In genomic region chr17:67491009-67491677, GRCh38 we compare ENCODE assay signal across 9 cellular contexts.
DNase-seq lines count a peak whose midpoint lies in the region; ATAC-seq, FAIRE-seq and TF ChIP-seq lines count a peak whose summit lies in the region.
"Had no signal": no experiment of that assay in that cellular context is flagged by ENCODE, and none has a peak within 500 bp of the region (broad histone marks: within the 10 kb centered on the region; RNA-seq: fewer than 3 reads in every experiment).

No MANE protein-coding gene starts in this region.

- peaks cover 59% of the 10 kb centered on the region for H3K4me1 Mint-ChIP-seq in activated CD8-positive, alpha-beta memory T cell treated with anti-CD3 and anti-CD28 coated beads, Interleukin-2, amount 10 ng/mL, durations not matched to agents 7 days and 5 days

- H3K4me2 ChIP-seq in osteoblast (ENCODE audit: insufficient read depth, low read length): peak overlapping the region; percentile 91

- H3K36me3 ChIP-seq in WERI-Rb-1 (no peaks in the 10 kb centered on the region), osteoblast (ENCODE audit: insufficient read depth, low read length) (no peaks in the 10 kb centered on the region)

- H3K27ac ChIP-seq in WERI-Rb-1 (no peak overlapping the region), osteoblast (ENCODE audit: low read depth, low read length) (peak overlapping the region; percentile 91)

- no peaks in the 10 kb centered on the region for H3K9me3 Mint-ChIP-seq in activated CD8-positive, alpha-beta memory T cell treated with anti-CD3 and anti-CD28 coated beads, Interleukin-2, amount 10 ng/mL, durations not matched to agents 7 days and 5 days (ENCODE audit: low read depth)

- TF ChIP-seq CTCF in WERI-Rb-1 (IDR thresholded peaks at IDR 0.05; ENCODE audit: low read depth, low read length) (0 out of 2 replicates have a peak, but pooled peaks have one; percentile 6), osteoblast (IDR thresholded peaks at IDR 0.05; ENCODE audit: extremely low read depth, low read depth, low read length) (no peak)

- no peak for TF ChIP-seq POLR2A in GM12891 (IDR thresholded peaks at IDR 0.05; ENCODE audit: low read depth, low read length)

- peaks cover 2% of the 10 kb centered on the region for H3K9me3 ChIP-seq in WERI-Rb-1 (ENCODE audit: severe bottlenecking)
- no peaks in the 10 kb centered on the region for H3K9me3 ChIP-seq in osteoblast (ENCODE audit: low read depth, low read length)

- H3K27me3 Mint-ChIP-seq in activated CD8-positive, alpha-beta memory T cell treated with anti-CD3 and anti-CD28 coated beads, Interleukin-2, amount 10 ng/mL, durations not matched to agents 7 days and 5 days: no peaks in the 10 kb centered on the region

- no peak overlapping the region for H2AFZ ChIP-seq in osteoblast (ENCODE audit: low read length)

- peaks cover 7% of the 10 kb centered on the region for H3K79me2 ChIP-seq in osteoblast (ENCODE audit: insufficient read depth, low read length)

- peaks cover 10% of the 10 kb centered on the region for H3K36me3 Mint-ChIP-seq in activated CD8-positive, alpha-beta memory T cell treated with anti-CD3 and anti-CD28 coated beads, Interleukin-2, amount 10 ng/mL, durations not matched to agents 7 days and 5 days

- peak overlapping the region; percentile 18 for H3K27ac Mint-ChIP-seq in activated CD8-positive, alpha-beta memory T cell treated with anti-CD3 and anti-CD28 coated beads, Interleukin-2, amount 10 ng/mL, durations not matched to agents 7 days and 5 days

- H3K4me1 ChIP-seq in osteoblast (ENCODE audit: insufficient read depth, low read length): peaks cover 34% of the 10 kb centered on the region

- H3K4me3 Mint-ChIP-seq in activated CD8-positive, alpha-beta memory T cell treated with anti-CD3 and anti-CD28 coated beads, Interleukin-2, amount 10 ng/mL, durations not matched to agents 7 days and 5 days: no peak overlapping the region

- no peak for FAIRE-seq in GM12891 (lab: Jason Lieb, UNC)
- FAIRE-seq: G401.6 had no signal

- CTCF ChIA-PET in activated CD8-positive, alpha-beta memory T cell treated with anti-CD3 and anti-CD28 coated beads, Interleukin-2, amount 10 ng/mL, durations not matched to agents 7 days and 5 days (lab: Charles Lee): interaction anchor here (1.0 to 2.3 kb wide), 6 partner anchors 9 to 102 kb away, joined by 3 to 9 read pairs (median 3); no protein-coding TSS in a partner anchor

- H3K27me3 ChIP-seq in WERI-Rb-1 (ENCODE audit: insufficient read depth, low read depth, severe bottlenecking) (no peaks in the 10 kb centered on the region), osteoblast (ENCODE audit: insufficient read depth, low read length) (no peaks in the 10 kb centered on the region)

- H3K4me3 ChIP-seq in WERI-Rb-1 (ENCODE audit: low read depth, low read length) (peak overlapping the region; percentile 11), osteoblast (ENCODE audit: insufficient read depth, low read length) (peak overlapping the region; percentile 68)

- DNase-seq in activated CD8-positive, alpha-beta memory T cell treated with anti-CD3 and anti-CD28 coated beads, Interleukin-2, amount 10 ng/mL, durations not matched to agents 7 days and 5 days: no peak
- no peak for DNase-seq in activated CD8-positive, alpha-beta memory T cell treated with anti-CD3 and anti-CD28 coated beads, Interleukin-2, amount 50 U/mL, for 4 hours
- DNase-seq in WERI-Rb-1: peak; percentile 74
- peak; percentile 93 for DNase-seq in glomerular visceral epithelial cell (ENCODE audit: extremely low spot score)
- peak; percentile 95 for DNase-seq in osteoblast (ENCODE audit: insufficient read length, low spot score, missing footprints)
- no peak for DNase-seq in GM12891 (ENCODE audit: insufficient read length, low spot score)
- no peak for DNase-seq in NCI-H526 treated with DMSO at 0.1 percent for 48 hours (lab: John Stamatoyannopoulos, UW)

- H4K20me1 ChIP-seq in osteoblast (ENCODE audit: insufficient read depth, low read length): no peaks in the 10 kb centered on the region

- ATAC-seq in activated CD8-positive, alpha-beta memory T cell treated with anti-CD3 and anti-CD28 coated beads, Interleukin-2, amount 10 ng/mL, durations not matched to agents 7 days and 5 days: no peak
- ATAC-seq in HG02885 (IDR thresholded peaks at IDR 0.05; ENCODE audit: poor library complexity, unreplicated experiment): no peak

TF ChIP-seq in GM12891, 5 proteins besides CTCF, POLR2A, EP300 and RAD21:
- TF ChIP-seq POU2F2 (IDR thresholded peaks at IDR 0.05; ENCODE audit: low read depth, low read length) (no peak), POLR2AphosphoS5 (IDR thresholded peaks at IDR 0.05; ENCODE audit: low read depth, low read length) (no peak), SPI1 (IDR thresholded peaks at IDR 0.05; ENCODE audit: low read depth, low read length) (no peak), PAX5 (IDR thresholded peaks at IDR 0.05; ENCODE audit: insufficient read depth, low read length, severe bottlenecking) (no peak), TAF1 (IDR thresholded peaks at IDR 0.05; ENCODE audit: low read depth, low read length) (no peak)

Comparison
In these comparisons a context has a peak if more than half of its experiments do, and no peak if none do; other contexts are left out.
1. DNase-seq: peak in WERI-Rb-1 (single experiment), glomerular visceral epithelial cell (single experiment) and osteoblast (single experiment); none in activated CD8-positive, alpha-beta memory T cell treated with anti-CD3 and anti-CD28 coated beads, Interleukin-2, amount 10 ng/mL, durations not matched to agents 7 days and 5 days (single experiment), activated CD8-positive, alpha-beta memory T cell treated with anti-CD3 and anti-CD28 coated beads, Interleukin-2, amount 50 U/mL, for 4 hours (single experiment), GM12891 (single experiment) and NCI-H526 treated with DMSO at 0.1 percent for 48 hours (single experiment).